26 cellular contexts compared by ENCODE assay signal in genomic region chr20:43853918-43854317, GRCh38.
"Had no signal": no experiment of that assay in that cellular context is flagged by ENCODE, and none has a peak within 500 bp of the region (broad histone marks: within the 10 kb centered on the region; RNA-seq: fewer than 3 reads in every experiment).

No MANE protein-coding gene starts in this region.

- DNase-seq: activated CD4-positive, alpha-beta memory T cell treated with anti-CD3 and anti-CD28 coated beads, Interleukin-2, amount 10 ng/mL, durations not matched to agents 7 days and 5 days; activated CD4-positive, alpha-beta T cell treated with anti-CD3 and anti-CD28 coated beads for 1 hour; activated CD4-positive, alpha-beta T cell treated with anti-CD3 and anti-CD28 coated beads for 4 hours; activated CD4-positive, alpha-beta T cell treated with anti-CD3 and anti-CD28 coated beads, Interleukin-2, amount 10 ng/mL, durations not matched to agents 7 days and 5 days; activated CD4-positive, alpha-beta T cell treated with anti-CD3 and anti-CD28 coated beads, Interleukin-2, amount 50 U/mL, for 4 hours; activated CD4-positive, CD25-positive, alpha-beta regulatory T cell; activated CD8-positive, alpha-beta memory T cell treated with anti-CD3 and anti-CD28 coated beads, Interleukin-2, amount 50 U/mL, for 48 hours; activated naive CD4-positive, alpha-beta T cell treated with anti-CD3 and anti-CD28 coated beads for 36 hours; activated T-cell treated with anti-CD3 and anti-CD28 coated beads for 4 hours; activated T-cell treated with anti-CD3 and anti-CD28 coated beads, Interleukin-2, amount 50 U/mL, for 24 hours; activated T-cell treated with anti-CD3 and anti-CD28 coated beads, Interleukin-2, amount 50 U/mL, for 72 hours; amniotic stem cell; aorta; body of pancreas; caudate nucleus; cortex of kidney; dermis blood vessel endothelial cell; effector CD4-positive, alpha-beta T cell; effector memory CD8-positive, alpha-beta T cell; erythroblast; T-helper 1 cell; T-helper 17 cell; T1000 had no signal

- H3K4me3 ChIP-seq: body of pancreas, esophagus muscularis mucosa, gastroesophageal sphincter had no signal

- ATAC-seq: body of pancreas; effector memory CD8-positive, alpha-beta T cell; gastroesophageal sphincter; T-helper 17 cell had no signal

- H3K9me3 ChIP-seq: body of pancreas, esophagus muscularis mucosa, gastroesophageal sphincter had no signal

- H3K4me1 ChIP-seq: body of pancreas, foreskin keratinocyte had no signal

- H3K36me3 ChIP-seq: esophagus muscularis mucosa, gastroesophageal sphincter had no signal

- H3K27me3 ChIP-seq: body of pancreas, esophagus muscularis mucosa, gastroesophageal sphincter had no signal

- H3K27ac ChIP-seq: body of pancreas, esophagus muscularis mucosa, foreskin keratinocyte, gastroesophageal sphincter had no signal
